ENCODE assay signal across 8 cellular contexts in the genomic region with DNA sequence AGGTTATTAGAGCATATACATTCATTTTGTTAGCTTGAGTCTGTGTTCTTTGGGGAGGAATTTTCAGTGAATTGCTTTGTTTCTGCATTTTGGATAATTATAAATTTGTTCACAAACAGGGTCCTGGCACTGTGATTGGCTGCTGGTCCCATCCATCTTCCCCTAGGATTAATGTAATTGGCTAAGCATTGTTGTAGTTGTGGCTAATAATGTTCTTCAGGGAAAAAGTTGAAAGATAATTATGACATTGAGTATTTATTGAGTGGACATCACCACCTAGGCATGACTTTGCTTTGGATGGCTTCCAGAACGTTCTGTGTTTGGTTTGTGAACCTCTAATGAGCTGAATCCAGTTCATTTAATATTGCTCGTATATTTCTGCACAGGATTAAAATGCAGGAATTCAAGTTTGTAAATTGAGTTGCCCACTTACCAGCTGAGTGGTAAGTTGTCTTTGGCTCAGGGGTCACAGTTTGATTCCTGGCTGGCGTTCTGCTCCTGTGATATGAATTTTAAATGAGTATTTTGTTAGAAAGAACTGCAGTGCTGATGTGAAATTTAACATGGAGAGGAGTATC. TPM values are rescaled to one million over a fixed set of nuclear protein-coding genes. Genes with fewer than 3 reads are reported as not detected.
DNase-seq lines count a peak whose midpoint lies in the region; ATAC-seq, FAIRE-seq and TF ChIP-seq lines count a peak whose summit lies in the region.

No MANE protein-coding gene starts in this region.

- peaks cover 0 to 28% (median 3%) of the 10 kb centered on the region in 3 donors for H3K36me3 ChIP-seq in esophagus squamous epithelium

- no peak for DNase-seq in GM19239 (ENCODE audit: insufficient read length, low spot score)
- DNase-seq in NCI-H69 (lab: John Stamatoyannopoulos, UW): peak; percentile 93
- no peak for DNase-seq in esophagus squamous epithelium (lab: John Stamatoyannopoulos, UW)
- peak; percentile 36 for DNase-seq in putamen (ENCODE audit: low spot score)
- no peak for DNase-seq in cerebellar nuclear complex (lab: John Stamatoyannopoulos, UW)
- DNase-seq in D721Med (ENCODE audit: insufficient read length, low spot score): no peak

- ATAC-seq in GM21786 (IDR thresholded peaks at IDR 0.05; ENCODE audit: unreplicated experiment): no peak
- ATAC-seq in HG03342 (IDR thresholded peaks at IDR 0.05; ENCODE audit: unreplicated experiment): no peak

- intact Hi-C loops in esophagus squamous epithelium (cut with DNase I): no loop called here

- TF ChIP-seq CTCF in esophagus squamous epithelium (IDR thresholded peaks at IDR 0.05): no peak
- no peak for TF ChIP-seq CTCF in D721Med (IDR thresholded peaks at IDR 0.05; ENCODE audit: insufficient read depth, missing control alignments)

- TF ChIP-seq POLR2A in esophagus squamous epithelium (IDR thresholded peaks at IDR 0.05): no peak

- H3K9me3 ChIP-seq in esophagus squamous epithelium: no peaks in the 10 kb centered on the region

- no peak overlapping the region for H3K4me3 ChIP-seq in esophagus squamous epithelium

- peak overlapping the region in 3 of 4 donors; percentile 29 to 41 (median 33) for H3K27ac ChIP-seq in esophagus squamous epithelium

- FAIRE-seq in GM19239 (lab: Jason Lieb, UNC): peak; percentile 18
- no peak for FAIRE-seq in D721Med (lab: Jason Lieb, UNC)

- H3K27me3 ChIP-seq in esophagus squamous epithelium: no peaks in the 10 kb centered on the region

- WGBS in esophagus squamous epithelium, 2 donors: 55 to 59% methylated on average over 3 of the region's 3 CpGs

- peaks cover 11 to 41% (median 13%) of the 10 kb centered on the region in 3 donors for H3K4me1 ChIP-seq in esophagus squamous epithelium

RNA-seq across cellular contexts. Expression of a gene that starts 55.1 kb away (rescaled TPM):
- 100 to 1,000 TPM in 1 of 4 donors, 10 to 100 TPM in 3; 25.2 to 103 (median 59.5) TPM for total RNA-seq in esophagus squamous epithelium

Comparison
In these comparisons a context has a peak if more than half of its experiments do, and no peak if none do; other contexts are left out.
1. DNase-seq: peak in NCI-H69 (single experiment) and putamen (single experiment); none in GM19239 (single experiment), esophagus squamous epithelium (single experiment), cerebellar nuclear complex (0 of 2) and D721Med (single experiment).